In genomic region chr4:186739802-186740434, GRCh38 we compare ENCODE assay signal across 27 cellular contexts. TPM values are rescaled to one million over a fixed set of nuclear protein-coding genes. Genes with fewer than 3 reads are reported as not detected.
DNase-seq lines count a peak whose midpoint lies in the region; ATAC-seq and TF ChIP-seq lines count a peak whose summit lies in the region.
"Had no signal": no experiment of that assay in that cellular context is flagged by ENCODE, and none has a peak within 500 bp of the region (broad histone marks: within the 10 kb centered on the region; RNA-seq: fewer than 3 reads in every experiment).

No MANE protein-coding gene starts in this region.

- peak overlapping the region; percentile 2; the same call in 1 of the 2 replicates for H2BK20ac ChIP-seq in IMR-90 (ENCODE audit: low read depth, low read length)

- no peak overlapping the region for H3K56ac ChIP-seq in IMR-90 (ENCODE audit: extremely low read depth, insufficient read depth, low read length)
- H3K56ac ChIP-seq in mesendoderm (ENCODE audit: low read length) = peak overlapping the region; percentile 25

- no peak overlapping the region for H2AFZ ChIP-seq in IMR-90 (replicated peaks; ENCODE audit: low read length, poor library complexity)
- H2AFZ ChIP-seq: PC-9 had no signal

- CTCF ChIA-PET in IMR-90 (lab: Yijun Ruan, JAX) = no interaction called here

- no peak for ATAC-seq in IMR-90 (ENCODE audit: low read depth)
- no peak for ATAC-seq in GM19463 (IDR thresholded peaks at IDR 0.05; ENCODE audit: unreplicated experiment)
- no peak for ATAC-seq in HG02678 (IDR thresholded peaks at IDR 0.05; ENCODE audit: unreplicated experiment)
- ATAC-seq: activated CD8-positive, alpha-beta memory T cell treated with anti-CD3 and anti-CD28 coated beads, Interleukin-2, amount 10 ng/mL, durations not matched to agents 7 days and 5 days; activated T-cell treated with anti-CD3 and anti-CD28 coated beads, Interleukin-2, amount 50 U/mL, for 72 hours; body of pancreas; left ventricle myocardium superior had no signal

- H3K79me2 ChIP-seq in mesendoderm (ENCODE audit: control insufficient read depth, insufficient read depth, low read length) = no peaks in the 10 kb centered on the region

- H3K9me3 ChIP-seq in IMR-90 (ENCODE audit: control insufficient read depth, insufficient read depth, low read length) = no peaks in the 10 kb centered on the region
- H3K9me3 ChIP-seq: BE2C, body of pancreas, HAP-1, tibial nerve had no signal

- H3K23ac ChIP-seq in IMR-90 (ENCODE audit: low read depth, low read length) (no peak overlapping the region), mesendoderm (ENCODE audit: low read length) (no peak overlapping the region)

- H3K79me1 ChIP-seq in IMR-90 (ENCODE audit: low read depth in 1 of 2, low read length in 2 of 2) = no peaks in the 10 kb centered on the region
- H3K79me1 ChIP-seq in mesendoderm (ENCODE audit: low read length) = no peaks in the 10 kb centered on the region

- in situ Hi-C loops in IMR-90 (cut with MboI; ENCODE audit: low sequenced_read_pairs) = loop anchor here (25.0 kb wide), 1 partner anchor 197 kb away; no protein-coding TSS in a partner anchor

- H3K18ac ChIP-seq in IMR-90 (ENCODE audit: low read depth, low read length) = no peak overlapping the region
- no peak overlapping the region for H3K18ac ChIP-seq in mesendoderm (ENCODE audit: low read length)

- dilution Hi-C loops in IMR-90 (cut with HindIII; ENCODE audit: low sequenced_read_pairs, unreplicated experiment) = no loop called here

- H2BK15ac ChIP-seq in IMR-90 (ENCODE audit: low read depth, low read length) (peak overlapping the region; percentile 82; the same call in 2 of the 3 replicates), mesendoderm (replicated peaks; ENCODE audit: low read depth) (no peak overlapping the region)

- no peak for TF ChIP-seq RAD21 in IMR-90 (IDR thresholded peaks at IDR 0.05; ENCODE audit: low read length)

- no TSS peak for BruUV-seq in IMR-90 (replicated peaks; lab: Mats Ljungman, UMichigan)

- TF ChIP-seq CTCF in IMR-90 (conservative IDR thresholded peaks at IDR 0.05; ENCODE audit: low read depth, low read length) = no peak

- no peaks in the 10 kb centered on the region for H3K36me3 ChIP-seq in IMR-90 (ENCODE audit: control insufficient read depth, insufficient read depth, low read length)
- H3K36me3 ChIP-seq in mesendoderm (ENCODE audit: control insufficient read depth, insufficient read depth, low read length) = no peaks in the 10 kb centered on the region
- H3K36me3 ChIP-seq: BE2C, HAP-1, tibial nerve had no signal

- peak; percentile 63 for DNase-seq in D341Med (ENCODE audit: low spot score)
- no peak for DNase-seq in IMR-90
- DNase-seq in NCI-H82 (lab: John Stamatoyannopoulos, UW) = peak; percentile 78
- DNase-seq in mesendoderm = no peak
- DNase-seq in DMS153 (lab: John Stamatoyannopoulos, UW) = no peak
- no peak for DNase-seq in GM19238 (ENCODE audit: insufficient read length, low spot score)
- DNase-seq: activated CD4-positive, CD25-positive, alpha-beta regulatory T cell; activated CD8-positive, alpha-beta memory T cell treated with anti-CD3 and anti-CD28 coated beads, Interleukin-2, amount 10 ng/mL, durations not matched to agents 7 days and 5 days; activated naive CD4-positive, alpha-beta T cell; activated T-cell treated with anti-CD3 and anti-CD28 coated beads, Interleukin-2, amount 50 U/mL, for 72 hours; BE2C; body of pancreas; CD8-positive, alpha-beta memory T cell; GDM1; Karpas-422; left ventricle myocardium superior; MV-4-11; NCI-H2029; NK-92 treated with Interleukin-12 subunit alpha and Interleukin-12 subunit beta, amount 100 ng/mL, for 24 hours; PC-9; SHP77; stimulated activated CD4-positive, alpha-beta T cell treated with anti-CD3 and anti-CD28 coated beads, Interleukin-2, amount 100 ng/mL, for 24 hours had no signal

- no peak overlapping the region for H3K14ac ChIP-seq in IMR-90 (replicated peaks; ENCODE audit: low read depth, low read length)

- H4K8ac ChIP-seq in IMR-90 (ENCODE audit: low read depth in 2 of 2, low read length in 2 of 2) = 0 out of 4 replicates have a peak overlapping the region, but pooled peaks of 1 of the 2 experiments have one; percentile 1
- H4K8ac ChIP-seq in mesendoderm (ENCODE audit: low read depth, low read length) = no peak overlapping the region

- H3K9me1 ChIP-seq in IMR-90 (ENCODE audit: insufficient read depth, low read length) = peaks cover 9% of the 10 kb centered on the region

- H3K9ac ChIP-seq in IMR-90 (ENCODE audit: low read depth, low read length) (no peak overlapping the region), mesendoderm (ENCODE audit: low read length) (no peak overlapping the region)

- POLR2A ChIA-PET in IMR-90 (lab: Charles Lee; ENCODE audit: unreplicated experiment) = no interaction called here

- peak overlapping the region; percentile 24; the same call in 1 of the 2 replicates for H3K4ac ChIP-seq in IMR-90 (ENCODE audit: low read depth, low read length)
- no peak overlapping the region for H3K4ac ChIP-seq in mesendoderm (ENCODE audit: low read depth, low read length)

- no peaks in the 10 kb centered on the region for H4K20me1 ChIP-seq in IMR-90 (ENCODE audit: insufficient read depth, low read length)

- H2AK9ac ChIP-seq in IMR-90 (replicated peaks; ENCODE audit: low read depth, low read length, poor library complexity) = peak overlapping the region; percentile 45

- intact Hi-C loops in IMR-90 (cut with micrococcal nuclease) = no loop called here

- H4K5ac ChIP-seq in IMR-90 (ENCODE audit: low read depth, low read length) (no peak overlapping the region), mesendoderm (ENCODE audit: low read length) (no peak overlapping the region)

- H3K4me1 ChIP-seq in IMR-90 (ENCODE audit: control insufficient read depth, insufficient read depth, low read length) (peaks cover 4% of the 10 kb centered on the region), mesendoderm (ENCODE audit: control insufficient read depth, low read depth, low read length) (no peaks in the 10 kb centered on the region)
- H3K4me1 ChIP-seq: BE2C, HAP-1 had no signal

- H4K91ac ChIP-seq in IMR-90 (ENCODE audit: insufficient read depth, low read depth, low read length) = no peak overlapping the region; the same call in 1 of the 2 replicates

- WGBS in IMR-90 (ENCODE audit: extremely low coverage in 2 of 2, insufficient read length in 1 of 2), 2 experiments = 69% methylated on average over 2 of the region's 5 CpGs; no CpG with 5 or more reads in 1 of the 2 experiments
- WGBS in mesendoderm (ENCODE audit: extremely low coverage, insufficient coverage, low lambda C conversion rate) = no CpG with 5 or more reads among the region's 5 CpGs

- H2BK120ac ChIP-seq in IMR-90 (ENCODE audit: low read depth, low read length) (0 out of 2 replicates have a peak overlapping the region, but pooled peaks have one; percentile 77), mesendoderm (ENCODE audit: low read depth, low read length) (no peak overlapping the region)

- no peak for TF ChIP-seq POLR2A in IMR-90 (IDR thresholded peaks at IDR 0.05; ENCODE audit: low read depth, low read length)

- H3K4me2 ChIP-seq in IMR-90 (ENCODE audit: low read depth, low read length) (no peak overlapping the region), mesendoderm (ENCODE audit: low read length) (no peak overlapping the region)
- H3K4me2 ChIP-seq: PC-9 had no signal

- no peaks in the 10 kb centered on the region for H3K27me3 ChIP-seq in IMR-90 (ENCODE audit: control insufficient read depth, insufficient read depth, low read length)
- no peaks in the 10 kb centered on the region for H3K27me3 ChIP-seq in mesendoderm (ENCODE audit: insufficient read depth, low read length, poor library complexity)
- H3K27me3 ChIP-seq: body of pancreas, tibial nerve had no signal

- peak overlapping the region; percentile 94 for H2AK5ac ChIP-seq in IMR-90 (ENCODE audit: low read depth, low read length)
- H2AK5ac ChIP-seq in mesendoderm (ENCODE audit: low read length) = no peak overlapping the region

- H2BK5ac ChIP-seq in IMR-90 (ENCODE audit: low read depth, low read length, poor library complexity, severe bottlenecking) = no peak overlapping the region
- H2BK5ac ChIP-seq in mesendoderm (ENCODE audit: low read length) = no peak overlapping the region

- H3K27ac ChIP-seq in IMR-90 (ENCODE audit: insufficient read depth, low read length) = no peak overlapping the region
- H3K27ac ChIP-seq in mesendoderm (ENCODE audit: low read depth, low read length) = no peak overlapping the region
- H3K27ac ChIP-seq: body of pancreas, PC-9, tibial nerve had no signal

- H3K4me3 ChIP-seq in IMR-90 (ENCODE audit: insufficient read depth, low read depth, low read length) (no peak overlapping the region), mesendoderm (ENCODE audit: low read length) (no peak overlapping the region)
- H3K4me3 ChIP-seq: body of pancreas, HAP-1, PC-9, tibial nerve had no signal

TF ChIP-seq in IMR-90, 13 proteins besides CTCF, POLR2A, EP300 and RAD21:
- TF ChIP-seq MAZ (IDR thresholded peaks at IDR 0.05; ENCODE audit: borderline replicate concordance, low read depth, low read length) = no peak
- no peak for TF ChIP-seq BHLHE40 (IDR thresholded peaks at IDR 0.05; ENCODE audit: low read depth, low read length)
- no peak for TF ChIP-seq SMC3 (IDR thresholded peaks at IDR 0.05; ENCODE audit: low read depth, low read length)
- TF ChIP-seq MXI1 (IDR thresholded peaks at IDR 0.05; ENCODE audit: borderline replicate concordance, low read depth, low read length) = no peak
- no peak for TF ChIP-seq CEBPB (IDR thresholded peaks at IDR 0.05; ENCODE audit: low read depth, low read length)
- TF ChIP-seq RFX5 (IDR thresholded peaks at IDR 0.05; ENCODE audit: low read depth, low read length) = no peak
- TF ChIP-seq MAFK (IDR thresholded peaks at IDR 0.05; ENCODE audit: low read depth, low read length) = no peak

RNA-seq across cellular contexts. Expression of gene FAT1, which starts 16.3 kb away (rescaled TPM):
- total RNA-seq in IMR-90 (2012; rRNA removed) = 464 and 519 TPM in 2 replicates
- polyA plus RNA-seq in IMR-90 (2012; rRNA removed) = 156 and 171 TPM in 2 replicates
- 126 and 202 TPM in 2 replicates for polyA plus RNA-seq in IMR-90 (2012; cell fraction: cytosol; rRNA removed)
- polyA plus RNA-seq in IMR-90 (2012; cell fraction: nucleus; rRNA removed; ENCODE audit: low replicate concordance) = 206 and 325 TPM in 2 replicates
- 32.3 TPM for polyA plus RNA-seq in mesendoderm (2013, experiment 1 of 2)
- polyA plus RNA-seq in mesendoderm (2013, experiment 2 of 2) = 29.4 TPM
- total RNA-seq: CD8-positive, alpha-beta memory T cell; natural killer cell treated with Interleukin-12 subunit alpha and Interleukin-12 subunit beta and Interleukin-15 and Interleukin-18, amount 100 ng/mL, for 72 hours had no signal
- polyA plus RNA-seq: CD8-positive, alpha-beta memory T cell had no signal

Comparison
In these comparisons a context has a peak if more than half of its experiments do, and no peak if none do; other contexts are left out.
1. DNase-seq: peak in D341Med (single experiment) and NCI-H82 (single experiment); none in IMR-90 (single experiment), mesendoderm (single experiment), DMS153 (single experiment) and GM19238 (single experiment).